19 cellular contexts compared by ENCODE assay signal in the genomic region with DNA sequence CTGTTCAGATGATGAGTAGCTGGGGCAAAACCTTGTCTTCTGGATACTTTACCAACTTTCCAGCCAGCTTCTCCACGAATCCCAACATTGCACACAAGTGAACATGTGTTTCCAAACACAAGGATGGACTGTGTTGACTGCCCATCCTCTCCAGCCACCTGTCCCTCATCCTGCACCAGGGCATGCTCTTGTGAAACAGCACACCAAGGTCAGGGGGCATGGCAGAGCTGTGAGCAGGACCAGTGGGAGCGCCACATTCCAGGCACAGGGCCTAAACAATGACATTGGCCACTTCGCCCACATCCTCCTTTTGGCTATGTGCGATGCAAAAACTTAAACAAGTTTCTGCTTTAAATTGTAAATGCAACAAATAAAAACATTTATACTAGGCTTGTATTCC.
"Had no signal": no experiment of that assay in that cellular context is flagged by ENCODE, and none has a peak within 500 bp of the region (broad histone marks: within the 10 kb centered on the region; RNA-seq: fewer than 3 reads in every experiment).

No MANE protein-coding gene starts in this region.

- H3K9me3 ChIP-seq: colonic mucosa, esophagus squamous epithelium, gastrocnemius medialis, heart right ventricle, left ventricle myocardium inferior, lower lobe of right lung had no signal

- H3K27me3 ChIP-seq: colonic mucosa, gastrocnemius medialis had no signal

- H3K27ac Mint-ChIP-seq: dendritic cell treated with granulocyte-macrophage colony-stimulating factor and Interleukin-4, amounts not matched to agents 40 ng/mL and 50 ng/mL, for 4 days; naive thymus-derived CD4-positive, alpha-beta T cell had no signal

- H3K36me3 Mint-ChIP-seq: naive thymus-derived CD4-positive, alpha-beta T cell had no signal

- H3K4me1 ChIP-seq: colonic mucosa, lower lobe of right lung had no signal

- H3K9me3 Mint-ChIP-seq: dendritic cell treated with granulocyte-macrophage colony-stimulating factor and Interleukin-4, amounts not matched to agents 40 ng/mL and 50 ng/mL, for 4 days had no signal

- H3K27ac ChIP-seq: colonic mucosa, esophagus squamous epithelium, gastrocnemius medialis, heart right ventricle, left ventricle myocardium inferior, lower lobe of right lung had no signal

- DNase-seq: colonic mucosa; cortex of kidney; effector CD4-positive, alpha-beta T cell; effector memory CD4-positive, alpha-beta T cell; esophagus squamous epithelium; foreskin fibroblast; foreskin melanocyte; gastrocnemius medialis; glutamatergic neuron; head of caudate nucleus; heart right ventricle; hippocampal formation; left cardiac atrium; left ventricle myocardium inferior; lower lobe of right lung; mesendoderm; midbrain; naive thymus-derived CD4-positive, alpha-beta T cell had no signal

- H3K4me1 Mint-ChIP-seq: naive thymus-derived CD4-positive, alpha-beta T cell had no signal

- ATAC-seq: gastrocnemius medialis; heart right ventricle; left cardiac atrium; lower lobe of right lung; naive thymus-derived CD4-positive, alpha-beta T cell had no signal

- H3K36me3 ChIP-seq: colonic mucosa, esophagus squamous epithelium, gastrocnemius medialis, heart right ventricle, left ventricle myocardium inferior, lower lobe of right lung had no signal

- H3K4me3 ChIP-seq: colonic mucosa, esophagus squamous epithelium, gastrocnemius medialis, heart right ventricle, left ventricle myocardium inferior, lower lobe of right lung had no signal

- H3K4me3 Mint-ChIP-seq: dendritic cell treated with granulocyte-macrophage colony-stimulating factor and Interleukin-4, amounts not matched to agents 40 ng/mL and 50 ng/mL, for 4 days; naive thymus-derived CD4-positive, alpha-beta T cell had no signal
